25 cellular contexts compared by ENCODE assay signal in genomic region chr3:109644332-109644731, GRCh38.
"Had no signal": no experiment of that assay in that cellular context is flagged by ENCODE, and none has a peak within 500 bp of the region (broad histone marks: within the 10 kb centered on the region; RNA-seq: fewer than 3 reads in every experiment).

No MANE protein-coding gene starts in this region.

- H3K4me1 ChIP-seq: neural progenitor cell, parathyroid adenoma, psoas muscle, spleen, suprapubic skin, testis, tibial artery, transverse colon, upper lobe of right lung, uterus had no signal

- ATAC-seq: natural killer cell; psoas muscle; right cardiac atrium; sciatic nerve; stimulated activated memory B cell treated with anti-CD40 and anti-IgM and Interleukin-4, amounts not matched to agents 10 μg/mL and 1 μg/mL and 100 μg/mL, for 72 hours; upper lobe of right lung had no signal

- H3K79me2 ChIP-seq: parathyroid adenoma had no signal

- DNase-seq: natural killer cell; occipital lobe; ovary; posterior cingulate gyrus; psoas muscle; right cardiac atrium; spleen; stimulated activated CD4-positive, alpha-beta T cell treated with anti-CD3 and anti-CD28 coated beads, Interleukin-12 subunit alpha, Interleukin-12 subunit beta, amount 100 ng/mL, for 4 hours; stimulated activated CD4-positive, alpha-beta T cell treated with anti-CD3 and anti-CD28 coated beads, Interleukin-4, amount 100 ng/mL, for 1 hour; stimulated activated CD4-positive, alpha-beta T cell treated with anti-CD3 and anti-CD28 coated beads, Interleukin-4, amount 100 ng/mL, for 4 hours; stimulated activated CD8-positive, alpha-beta memory T cell treated with anti-CD3 and anti-CD28 coated beads, Interleukin-4, amount 100 ng/mL, for 48 hours; stimulated activated naive CD4-positive, alpha-beta T cell; substantia nigra; testis; tibial artery; transverse colon; upper lobe of right lung; uterus had no signal

- H3K27ac ChIP-seq: neural progenitor cell, ovary, parathyroid adenoma, psoas muscle, skin epidermis, spleen, suprapubic skin, testis, tibial artery, transverse colon, upper lobe of right lung, uterus had no signal

- H3K4me2 ChIP-seq: neural progenitor cell, smooth muscle cell had no signal

- H2AFZ ChIP-seq: neural progenitor cell, parathyroid adenoma had no signal

- H3K36me3 ChIP-seq: neural progenitor cell, ovary, spleen, suprapubic skin, tibial artery, transverse colon, upper lobe of right lung, uterus had no signal

- H3K27me3 ChIP-seq: neural progenitor cell, ovary, spleen, suprapubic skin, testis, tibial artery, transverse colon, upper lobe of right lung, uterus had no signal

- H3K9ac ChIP-seq: neural progenitor cell, parathyroid adenoma had no signal

- H3K4me3 ChIP-seq: neural progenitor cell, ovary, psoas muscle, skin epidermis, smooth muscle cell, spleen, suprapubic skin, testis, tibial artery, transverse colon, upper lobe of right lung, uterus had no signal

- H3K9me3 ChIP-seq: ovary, psoas muscle, spleen, suprapubic skin, testis, tibial artery, transverse colon, upper lobe of right lung, uterus had no signal
